ENCODE assay signal across 22 cellular contexts in the genomic region with DNA sequence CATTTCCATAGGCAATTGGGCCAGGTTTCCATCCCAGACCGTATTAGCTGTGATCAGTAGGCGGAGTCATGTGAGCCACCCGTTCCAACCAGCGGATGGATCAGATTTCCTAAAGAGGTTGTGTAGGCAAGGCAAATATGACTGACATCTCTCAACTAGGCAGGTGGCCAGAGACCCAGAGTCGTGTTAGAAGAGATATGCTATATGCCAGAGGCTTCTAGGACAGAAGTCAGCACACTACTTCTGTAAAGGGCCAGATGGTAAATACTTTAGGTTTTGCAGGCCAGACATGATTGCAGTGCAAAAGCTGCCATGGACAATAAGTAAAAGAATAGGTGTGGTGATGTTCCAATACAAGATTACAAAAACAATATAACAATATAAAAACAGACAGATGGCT.
DNase-seq lines count a peak whose midpoint lies in the region; ATAC-seq and TF ChIP-seq lines count a peak whose summit lies in the region.
"Had no signal": no experiment of that assay in that cellular context is flagged by ENCODE, and none has a peak within 500 bp of the region (broad histone marks: within the 10 kb centered on the region; RNA-seq: fewer than 3 reads in every experiment).

No MANE protein-coding gene starts in this region.

- H3K9me3 ChIP-seq in colonic mucosa, result no peaks in the 10 kb centered on the region
- H3K9me3 ChIP-seq: sigmoid colon had no signal

- no peak overlapping the region for H3K9ac ChIP-seq in colonic mucosa (ENCODE audit: low read depth in 2 of 2, low read length in 2 of 2)
- H3K9ac ChIP-seq: parathyroid adenoma had no signal

- H3K4me1 ChIP-seq in colonic mucosa, result no peaks in the 10 kb centered on the region
- H3K4me1 ChIP-seq: parathyroid adenoma, sigmoid colon had no signal

- ATAC-seq in GM21528 (IDR thresholded peaks at IDR 0.05; ENCODE audit: low FRiP score, unreplicated experiment) (no peak), GM19328 (IDR thresholded peaks at IDR 0.05; ENCODE audit: unreplicated experiment) (no peak)
- ATAC-seq: CD8-positive, alpha-beta T cell; GM12878; naive thymus-derived CD8-positive, alpha-beta T cell; Panc1 had no signal

- no peak overlapping the region for H3K4me3 ChIP-seq in colonic mucosa
- H3K4me3 ChIP-seq: GM12878, sigmoid colon had no signal

- TF ChIP-seq CTCF in colonic mucosa (IDR thresholded peaks at IDR 0.05), result no peak

- peak; percentile 75 for DNase-seq in DMS153 treated with DMSO at 0.1 percent for 48 hours (lab: John Stamatoyannopoulos, UW; ENCODE audit: unreplicated experiment)
- DNase-seq in NCI-H1436 (lab: John Stamatoyannopoulos, UW), result peak; percentile 87
- DNase-seq in NCI-H2171 treated with DMSO at 0.1 percent for 48 hours (lab: John Stamatoyannopoulos, UW), result peak; percentile 90
- peak; percentile 18 for DNase-seq in colonic mucosa
- DNase-seq in activated CD4-positive, CD25-positive, alpha-beta regulatory T cell (lab: John Stamatoyannopoulos, UW), result no peak
- no peak for DNase-seq in activated effector memory CD4-positive, alpha-beta T cell treated with anti-CD3 and anti-CD28 coated beads, Interleukin-2, amount 50 U/mL, for 16 hours
- DNase-seq: activated B cell treated with CpG ODN at 0.5 μM for 24 hours; activated CD8-positive, alpha-beta memory T cell treated with anti-CD3 and anti-CD28 coated beads for 24 hours; brain microvascular endothelial cell; CD8-positive, alpha-beta T cell; hippocampal formation; Kasumi-1; kidney; mammary epithelial cell; naive thymus-derived CD8-positive, alpha-beta T cell; NCI-H526 treated with DMSO at 0.1 percent for 48 hours; sigmoid colon had no signal

- H3K36me3 ChIP-seq in colonic mucosa, result no peaks in the 10 kb centered on the region
- H3K36me3 ChIP-seq: brain microvascular endothelial cell, sigmoid colon had no signal

- no peaks in the 10 kb centered on the region for H3K27me3 ChIP-seq in colonic mucosa
- H3K27me3 ChIP-seq: brain microvascular endothelial cell, sigmoid colon had no signal

- intact Hi-C loops in colonic mucosa (cut with DNase I), result no loop called here

- H3K27ac ChIP-seq in colonic mucosa, result no peak overlapping the region
- H3K27ac ChIP-seq: brain microvascular endothelial cell, parathyroid adenoma, sigmoid colon had no signal

Comparison
In these comparisons a context has a peak if more than half of its experiments do, and no peak if none do; other contexts are left out.
1. DNase-seq: peak in DMS153 treated with DMSO at 0.1 percent for 48 hours (single experiment), NCI-H1436 (single experiment), NCI-H2171 treated with DMSO at 0.1 percent for 48 hours (single experiment) and colonic mucosa (single experiment); none in activated CD4-positive, CD25-positive, alpha-beta regulatory T cell (0 of 4) and activated effector memory CD4-positive, alpha-beta T cell treated with anti-CD3 and anti-CD28 coated beads, Interleukin-2, amount 50 U/mL, for 16 hours (single experiment).